ENCODE assay signal across 14 cellular contexts in the genomic region with DNA sequence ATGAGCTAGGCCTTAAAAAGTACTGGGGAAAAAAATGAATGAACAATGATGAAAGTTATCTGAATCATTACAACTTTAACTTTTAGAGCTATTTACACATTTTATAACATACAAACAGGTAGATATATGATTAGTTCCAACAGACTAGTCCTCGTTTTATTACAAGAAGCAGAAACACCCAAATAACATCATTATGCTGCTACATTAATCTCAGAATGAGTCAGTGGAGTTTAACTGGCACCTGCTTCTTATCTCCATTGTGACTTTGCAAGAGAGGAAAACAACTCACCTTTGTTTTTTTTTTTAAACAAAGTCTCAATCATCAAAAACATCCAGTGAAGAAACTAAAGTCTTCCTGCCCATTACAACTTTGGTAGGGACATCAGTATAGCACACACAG. TPM values are rescaled to one million over a fixed set of nuclear protein-coding genes. Genes with fewer than 3 reads are reported as not detected.
DNase-seq lines count a peak whose midpoint lies in the region; TF ChIP-seq lines count a peak whose summit lies in the region.
"Had no signal": no experiment of that assay in that cellular context is flagged by ENCODE, and none has a peak within 500 bp of the region (broad histone marks: within the 10 kb centered on the region; RNA-seq: fewer than 3 reads in every experiment).

No MANE protein-coding gene starts in this region.

- no peak overlapping the region for H3K4ac ChIP-seq in H9 (ENCODE audit: low read depth, low read length)

- H3K36me3 Mint-ChIP-seq in activated naive CD4-positive, alpha-beta T cell treated with anti-CD3 and anti-CD28 coated beads for 36 hours (ENCODE audit: low read depth), result peaks cover 3% of the 10 kb centered on the region
- H3K36me3 Mint-ChIP-seq in activated naive CD4-positive, alpha-beta T cell treated with anti-CD3 and anti-CD28 coated beads, Interleukin-2, amount 10 ng/mL, durations not matched to agents 7 days and 5 days, result no peaks in the 10 kb centered on the region
- H3K36me3 Mint-ChIP-seq in H9 (ENCODE audit: insufficient read depth in 1 of 3, low read depth in 3 of 3), result no peaks in the 10 kb centered on the region

- no peak overlapping the region for H3K23ac ChIP-seq in H9 (ENCODE audit: insufficient read length, low read depth, low read length)

- H3K18ac ChIP-seq in H9 (ENCODE audit: insufficient read length, low read depth, low read length), result no peak overlapping the region

- WGBS in hepatocyte (ENCODE audit: low lambda C conversion rate, missing lambda C conversion rate), result 44% methylated on average over 1 of the region's 1 CpG
- 35 to 73% methylated on average over 1 of the region's 1 CpG for WGBS in transverse colon (ENCODE audit: low coverage in 1 of 2), 2 donors
- no CpG with 5 or more reads among the region's 1 CpG for WGBS in H9 (ENCODE audit: extremely low coverage, insufficient read length, low lambda C conversion rate)

- no peak for TF ChIP-seq EP300 in transverse colon (IDR thresholded peaks at IDR 0.05; ENCODE audit: low read depth)

- H2BK20ac ChIP-seq in H9 (ENCODE audit: low read depth, low read length, poor library complexity, severe bottlenecking), result no peak overlapping the region

- TF ChIP-seq POLR2A in transverse colon (IDR thresholded peaks at IDR 0.05), result no peak

- H3K14ac ChIP-seq in H9 (ENCODE audit: insufficient read depth, low read length), result no peak overlapping the region

- H3K36me3 ChIP-seq in hepatocyte (replicated peaks; ENCODE audit: insufficient read depth, low read depth) (no peaks in the 10 kb centered on the region), transverse colon (no peaks in the 10 kb centered on the region)
- H3K36me3 ChIP-seq: vagina had no signal

- peaks cover 91% of the 10 kb centered on the region for H3K4me1 Mint-ChIP-seq in activated naive CD4-positive, alpha-beta T cell treated with anti-CD3 and anti-CD28 coated beads for 36 hours (ENCODE audit: low read depth)
- H3K4me1 Mint-ChIP-seq in activated naive CD4-positive, alpha-beta T cell treated with anti-CD3 and anti-CD28 coated beads, Interleukin-2, amount 10 ng/mL, durations not matched to agents 7 days and 5 days, result peaks cover 40% of the 10 kb centered on the region
- peaks cover 9 to 11% of the 10 kb centered on the region in 2 experiments; a peak in 3 of 4 replicates for H3K4me1 Mint-ChIP-seq in H9

- H3K4me3 ChIP-seq in hepatocyte, result no peak overlapping the region
- no peak overlapping the region for H3K4me3 ChIP-seq in transverse colon
- H3K4me3 ChIP-seq: vagina had no signal

- H4K20me1 ChIP-seq in hepatocyte (ENCODE audit: insufficient read depth, poor library complexity, severe bottlenecking), result no peaks in the 10 kb centered on the region
- no peaks in the 10 kb centered on the region for H4K20me1 ChIP-seq in H9 (ENCODE audit: control insufficient read depth, insufficient read depth, insufficient read length)

- H2BK5ac ChIP-seq in H9 (ENCODE audit: insufficient read length, low read length), result no peak overlapping the region

- H3K23me2 ChIP-seq in H9 (ENCODE audit: insufficient read length, low read depth, low read length, poor library complexity, severe bottlenecking), result no peaks in the 10 kb centered on the region

- H3K27ac Mint-ChIP-seq in activated naive CD4-positive, alpha-beta T cell treated with anti-CD3 and anti-CD28 coated beads for 36 hours, result peak overlapping the region; percentile 78
- H3K27ac Mint-ChIP-seq in activated naive CD4-positive, alpha-beta T cell treated with anti-CD3 and anti-CD28 coated beads, Interleukin-2, amount 10 ng/mL, durations not matched to agents 7 days and 5 days, result no peak overlapping the region
- no peak overlapping the region for H3K27ac Mint-ChIP-seq in H9

- no peak for DNase-seq in activated naive CD4-positive, alpha-beta T cell treated with anti-CD3 and anti-CD28 coated beads for 36 hours
- no peak for DNase-seq in activated naive CD4-positive, alpha-beta T cell treated with anti-CD3 and anti-CD28 coated beads, Interleukin-2, amount 10 ng/mL, durations not matched to agents 7 days and 5 days
- DNase-seq in NAMALWA (ENCODE audit: low spot score) (peak; percentile 47), hepatocyte (ENCODE audit: low spot score) (no peak), transverse colon (no peak), H9 (no peak), DMS114 treated with DMSO at 0.1 percent for 48 hours (lab: John Stamatoyannopoulos, UW; ENCODE audit: unreplicated experiment) (no peak)
- no peak for DNase-seq in stimulated activated CD4-positive, alpha-beta T cell treated with anti-CD3 and anti-CD28 coated beads, Interleukin-4, amount 100 ng/mL, for 4 hours
- DNase-seq: amniotic stem cell, DMS79, NCI-H524 treated with DMSO at 0.1 percent for 48 hours, RPMI8226 had no signal

- in situ Hi-C loops in transverse colon (cut with MboI; ENCODE audit: low pct_ligation_motif_present in 1 of 4, low pct_unique_long_range_greater_than_20kb in 1 of 4, low sequenced_read_pairs in 3 of 4), result no loop called here

- H2AK5ac ChIP-seq in H9 (ENCODE audit: insufficient read length, low read length), result no peak overlapping the region

- no peak overlapping the region for H2BK12ac ChIP-seq in H9 (ENCODE audit: insufficient read length, low read depth, low read length)

- no peak overlapping the region for H3K56ac ChIP-seq in H9 (ENCODE audit: insufficient read length, low read depth, low read length)

- no peak overlapping the region for H3T11ph ChIP-seq in H9 (ENCODE audit: low read length)

- H3K9ac ChIP-seq in H9 (ENCODE audit: extremely low read depth, insufficient read length, low read length), result no peak overlapping the region
- H3K9ac ChIP-seq: parathyroid adenoma had no signal

- H3K9me3 ChIP-seq in hepatocyte (ENCODE audit: low read depth) (no peaks in the 10 kb centered on the region), transverse colon (no peaks in the 10 kb centered on the region), H9 (ENCODE audit: control insufficient read depth, low read depth, low read length) (no peaks in the 10 kb centered on the region)
- H3K9me3 ChIP-seq: vagina had no signal

- no peaks in the 10 kb centered on the region for H3K27me3 Mint-ChIP-seq in activated naive CD4-positive, alpha-beta T cell treated with anti-CD3 and anti-CD28 coated beads for 36 hours (ENCODE audit: low read depth)
- H3K27me3 Mint-ChIP-seq in activated naive CD4-positive, alpha-beta T cell treated with anti-CD3 and anti-CD28 coated beads, Interleukin-2, amount 10 ng/mL, durations not matched to agents 7 days and 5 days, result no peaks in the 10 kb centered on the region
- no peaks in the 10 kb centered on the region for H3K27me3 Mint-ChIP-seq in H9 (ENCODE audit: low read depth)

- H3K27me3 ChIP-seq in hepatocyte (no peaks in the 10 kb centered on the region), transverse colon (no peaks in the 10 kb centered on the region), H9 (ENCODE audit: insufficient read depth, low read length) (no peaks in the 10 kb centered on the region)
- H3K27me3 ChIP-seq: vagina had no signal

- no peak overlapping the region for H2BK15ac ChIP-seq in H9 (ENCODE audit: low read depth, low read length)

- no peak overlapping the region for H4K8ac ChIP-seq in H9 (replicated peaks; ENCODE audit: insufficient read length, low read depth, low read length)

- TF ChIP-seq CTCF in hepatocyte (IDR thresholded peaks at IDR 0.05; ENCODE audit: poor library complexity) (no peak), transverse colon (IDR thresholded peaks at IDR 0.05) (no peak), H9 (conservative IDR thresholded peaks at IDR 0.05) (no peak)

- H2BK120ac ChIP-seq in H9 (ENCODE audit: low read depth, low read length, poor library complexity, severe bottlenecking), result no peak overlapping the region

- CTCF ChIA-PET in activated naive CD4-positive, alpha-beta T cell treated with anti-CD3 and anti-CD28 coated beads for 36 hours (lab: Charles Lee), result interaction anchor here (1.4 kb wide), 1 partner anchor 73 kb away, joined by 6 read pairs; no protein-coding TSS in a partner anchor
- CTCF ChIA-PET in activated naive CD4-positive, alpha-beta T cell treated with anti-CD3 and anti-CD28 coated beads, Interleukin-2, amount 10 ng/mL, durations not matched to agents 7 days and 5 days (lab: Charles Lee), result no interaction called here

- no peaks in the 10 kb centered on the region for H3K9me2 ChIP-seq in hepatocyte (replicated peaks; ENCODE audit: insufficient read depth)

- peak overlapping the region; percentile 28 for H3K4me3 Mint-ChIP-seq in activated naive CD4-positive, alpha-beta T cell treated with anti-CD3 and anti-CD28 coated beads for 36 hours
- no peak overlapping the region for H3K4me3 Mint-ChIP-seq in activated naive CD4-positive, alpha-beta T cell treated with anti-CD3 and anti-CD28 coated beads, Interleukin-2, amount 10 ng/mL, durations not matched to agents 7 days and 5 days
- no peak overlapping the region for H3K4me3 Mint-ChIP-seq in H9

- H3K79me2 ChIP-seq in hepatocyte (peaks cover 66% of the 10 kb centered on the region), H9 (ENCODE audit: insufficient read depth, low read length) (no peaks in the 10 kb centered on the region)

- no peaks in the 10 kb centered on the region for H3K9me3 Mint-ChIP-seq in activated naive CD4-positive, alpha-beta T cell treated with anti-CD3 and anti-CD28 coated beads for 36 hours
- H3K9me3 Mint-ChIP-seq in activated naive CD4-positive, alpha-beta T cell treated with anti-CD3 and anti-CD28 coated beads, Interleukin-2, amount 10 ng/mL, durations not matched to agents 7 days and 5 days, result no peaks in the 10 kb centered on the region
- H3K9me3 Mint-ChIP-seq in H9, result no peaks in the 10 kb centered on the region

- H3K4me1 ChIP-seq in hepatocyte (ENCODE audit: insufficient read depth) (peaks cover 21% of the 10 kb centered on the region), transverse colon (peaks cover 22 to 62% (median 37%) of the 10 kb centered on the region in 4 donors), H9 (ENCODE audit: insufficient read depth, low read length) (no peaks in the 10 kb centered on the region; the same call in 1 of the 2 replicates)
- H3K4me1 ChIP-seq: parathyroid adenoma, vagina had no signal

- H3K4me2 ChIP-seq in hepatocyte (peak overlapping the region; percentile 32), H9 (ENCODE audit: insufficient read depth, insufficient read length, low read length) (no peak overlapping the region)

- intact Hi-C loops in activated naive CD4-positive, alpha-beta T cell treated with anti-CD3 and anti-CD28 coated beads for 36 hours (cut with micrococcal nuclease), result loop anchor here (1.0 kb wide), 4 partner anchors 8 to 31 kb away; no protein-coding TSS in a partner anchor
- intact Hi-C loops in transverse colon (cut with DNase I; ENCODE audit: low total_unique reads), result no loop called here

- H2AFZ ChIP-seq in hepatocyte (no peak overlapping the region), H9 (ENCODE audit: low read length) (no peak overlapping the region)
- H2AFZ ChIP-seq: parathyroid adenoma had no signal

- no peak overlapping the region for H4K5ac ChIP-seq in H9 (ENCODE audit: insufficient read length, low read depth, low read length)

- no peak overlapping the region for H4K91ac ChIP-seq in H9 (ENCODE audit: insufficient read length, low read depth, low read length)

- H3K27ac ChIP-seq in hepatocyte (peak overlapping the region; percentile 92), transverse colon (peak overlapping the region; percentile 71 to 79 (median 72)), H9 (ENCODE audit: insufficient read length, low read depth, low read length) (no peak overlapping the region)
- H3K27ac ChIP-seq: parathyroid adenoma, vagina had no signal

- H3K79me1 ChIP-seq in H9 (ENCODE audit: insufficient read depth, low read depth, low read length, poor library complexity, severe bottlenecking), result no peaks in the 10 kb centered on the region

RNA-seq across cellular contexts. Expression of gene ATP8A1, which starts 15.2 kb away (rescaled TPM):
- 10 to 100 TPM; 27.6 to 32.0 TPM for total RNA-seq in activated naive CD4-positive, alpha-beta T cell treated with anti-CD3 and anti-CD28 coated beads for 36 hours
- total RNA-seq in hepatocyte, result 42.1 and 52.3 TPM in 2 replicates
- polyA plus RNA-seq in hepatocyte, result 3.3 and 4.4 TPM in 2 replicates
- total RNA-seq in transverse colon, result 100 to 1,000 TPM in 3 of 4 donors, 10 to 100 TPM in 1; 72.2 to 255 (median 166) TPM
- total RNA-seq in H9 (2021), result 5.1 and 5.7 TPM in 2 replicates
